Comparison of ENCODE assay signal across 7 cellular contexts in genomic region chr1:146536028-146536427, GRCh38.
A peak's percentile ranks its signal among the peaks of the same experiment; 100 is the strongest.
DNase-seq lines count a peak whose midpoint lies in the region; ATAC-seq lines count a peak whose summit lies in the region.
"Not testable (repeated sequence)": the region's sequence is repeated elsewhere in the genome, so short reads cannot be mapped to it uniquely, and the experiment has no call there.

No MANE protein-coding gene starts in this region.

- H3K4me1 ChIP-seq in CD4-positive, CD25-positive, alpha-beta regulatory T cell (ENCODE audit: control insufficient read depth, insufficient read depth, low read length, poor library complexity, severe bottlenecking), result not testable (repeated sequence)

- ATAC-seq in CD4-positive, CD25-positive, alpha-beta regulatory T cell (ENCODE audit: low read depth in 2 of 2), result peak; percentile 87 to 96
- ATAC-seq in GM21723 (IDR thresholded peaks at IDR 0.05; ENCODE audit: unreplicated experiment), result peak; percentile 49
- ATAC-seq in HG03442 (IDR thresholded peaks at IDR 0.05; ENCODE audit: unreplicated experiment), result peak; percentile 74
- peak; percentile 71 to 83 for ATAC-seq in activated CD4-positive, CD25-positive, alpha-beta regulatory T cell treated with anti-CD3 and anti-CD28 coated beads, Interleukin-2, amount 50 U/mL, for 24 hours
- peak; percentile 78 to 83 for ATAC-seq in activated T-cell treated with anti-CD3 and anti-CD28 coated beads, Interleukin-2, amount 50 U/mL, for 72 hours (replicated peaks in 1 of 2)
- peak; percentile 89 for ATAC-seq in central memory CD8-positive, alpha-beta T cell (replicated peaks; ENCODE audit: extremely low read depth, poor library complexity, severe bottlenecking)
- peak; percentile 95 for ATAC-seq in naive thymus-derived CD8-positive, alpha-beta T cell

- H3K4me3 ChIP-seq in CD4-positive, CD25-positive, alpha-beta regulatory T cell (ENCODE audit: low read depth, low read length), result not testable (repeated sequence)

- DNase-seq in CD4-positive, CD25-positive, alpha-beta regulatory T cell; activated T-cell treated with anti-CD3 and anti-CD28 coated beads, Interleukin-2, amount 50 U/mL, for 72 hours; central memory CD8-positive, alpha-beta T cell (ENCODE audit: low spot score in 2 of 2); naive thymus-derived CD8-positive, alpha-beta T cell: not testable (repeated sequence)

- not testable (repeated sequence) for H3K27me3 ChIP-seq in CD4-positive, CD25-positive, alpha-beta regulatory T cell (ENCODE audit: control insufficient read depth, insufficient read depth, low read length)

- H3K27ac Mint-ChIP-seq in CD4-positive, CD25-positive, alpha-beta regulatory T cell; activated T-cell treated with anti-CD3 and anti-CD28 coated beads, Interleukin-2, amount 50 U/mL, for 72 hours; central memory CD8-positive, alpha-beta T cell (ENCODE audit: low read depth); naive thymus-derived CD8-positive, alpha-beta T cell: not testable (repeated sequence)

- not testable (repeated sequence) for H3K36me3 ChIP-seq in CD4-positive, CD25-positive, alpha-beta regulatory T cell (ENCODE audit: control insufficient read depth, insufficient read depth, low read length)

- not testable (repeated sequence) for H3K27me3 Mint-ChIP-seq in CD4-positive, CD25-positive, alpha-beta regulatory T cell; activated T-cell treated with anti-CD3 and anti-CD28 coated beads, Interleukin-2, amount 50 U/mL, for 72 hours (ENCODE audit: low read depth); central memory CD8-positive, alpha-beta T cell; naive thymus-derived CD8-positive, alpha-beta T cell

- H3K27ac ChIP-seq in CD4-positive, CD25-positive, alpha-beta regulatory T cell (ENCODE audit: insufficient read depth, low read length, poor library complexity, severe bottlenecking), result not testable (repeated sequence)

- H3K4me1 Mint-ChIP-seq in CD4-positive, CD25-positive, alpha-beta regulatory T cell; activated T-cell treated with anti-CD3 and anti-CD28 coated beads, Interleukin-2, amount 50 U/mL, for 72 hours (ENCODE audit: low read depth); central memory CD8-positive, alpha-beta T cell; naive thymus-derived CD8-positive, alpha-beta T cell: not testable (repeated sequence)

- POLR2A ChIA-PET in naive thymus-derived CD8-positive, alpha-beta T cell (lab: Charles Lee), result not testable (repeated sequence)

- H3K4me3 Mint-ChIP-seq in CD4-positive, CD25-positive, alpha-beta regulatory T cell; activated T-cell treated with anti-CD3 and anti-CD28 coated beads, Interleukin-2, amount 50 U/mL, for 72 hours; central memory CD8-positive, alpha-beta T cell; naive thymus-derived CD8-positive, alpha-beta T cell: not testable (repeated sequence)

- not testable (repeated sequence) for H3K9me3 Mint-ChIP-seq in CD4-positive, CD25-positive, alpha-beta regulatory T cell; activated T-cell treated with anti-CD3 and anti-CD28 coated beads, Interleukin-2, amount 50 U/mL, for 72 hours; central memory CD8-positive, alpha-beta T cell; naive thymus-derived CD8-positive, alpha-beta T cell

- H3K36me3 Mint-ChIP-seq in CD4-positive, CD25-positive, alpha-beta regulatory T cell; activated T-cell treated with anti-CD3 and anti-CD28 coated beads, Interleukin-2, amount 50 U/mL, for 72 hours (ENCODE audit: insufficient read depth in 2 of 2); central memory CD8-positive, alpha-beta T cell (ENCODE audit: insufficient read depth); naive thymus-derived CD8-positive, alpha-beta T cell: not testable (repeated sequence)

- H3K9me3 ChIP-seq in CD4-positive, CD25-positive, alpha-beta regulatory T cell (ENCODE audit: control insufficient read depth in 2 of 2, low read length in 2 of 2), result not testable (repeated sequence)
